Comparison of ENCODE assay signal across 8 cellular contexts in genomic region chr7:99615989-99616358, GRCh38. TPM values are rescaled to one million over a fixed set of nuclear protein-coding genes. Genes with fewer than 3 reads are reported as not detected.
DNase-seq lines count a peak whose midpoint lies in the region; ATAC-seq and TF ChIP-seq lines count a peak whose summit lies in the region.

No MANE protein-coding gene starts in this region.

- intact Hi-C loops in lower lobe of right lung (cut with DNase I), result no loop called here

- H3K4me1 Mint-ChIP-seq in activated T-cell treated with anti-CD3 and anti-CD28 coated beads, Interleukin-2, amount 50 U/mL, for 4 hours (ENCODE audit: low read depth), result peaks cover 40% of the 10 kb centered on the region
- H3K4me1 Mint-ChIP-seq in activated naive CD8-positive, alpha-beta T cell treated with anti-CD3 and anti-CD28 coated beads, Interleukin-2, amount 50 U/mL, for 24 hours, result peaks cover 48% of the 10 kb centered on the region

- no peak for TF ChIP-seq POLR2A in tibial nerve (IDR thresholded peaks at IDR 0.05)

- H3K36me3 Mint-ChIP-seq in activated T-cell treated with anti-CD3 and anti-CD28 coated beads, Interleukin-2, amount 50 U/mL, for 4 hours (ENCODE audit: insufficient read depth), result peaks cover 9% of the 10 kb centered on the region
- H3K36me3 Mint-ChIP-seq in activated naive CD8-positive, alpha-beta T cell treated with anti-CD3 and anti-CD28 coated beads, Interleukin-2, amount 50 U/mL, for 24 hours (ENCODE audit: low read depth), result peaks cover 26% of the 10 kb centered on the region

- H3K27ac ChIP-seq in lower lobe of right lung (peak overlapping the region; percentile 88), tibial nerve (peak overlapping the region in 3 of 4 donors; percentile 83 to 85 (median 84))

- H3K4me3 Mint-ChIP-seq in activated T-cell treated with anti-CD3 and anti-CD28 coated beads, Interleukin-2, amount 50 U/mL, for 4 hours, result peak overlapping the region; percentile 95
- peak overlapping the region; percentile 92 for H3K4me3 Mint-ChIP-seq in activated naive CD8-positive, alpha-beta T cell treated with anti-CD3 and anti-CD28 coated beads, Interleukin-2, amount 50 U/mL, for 24 hours

- no peaks in the 10 kb centered on the region for H3K27me3 Mint-ChIP-seq in activated T-cell treated with anti-CD3 and anti-CD28 coated beads, Interleukin-2, amount 50 U/mL, for 4 hours (ENCODE audit: low read depth)
- no peaks in the 10 kb centered on the region for H3K27me3 Mint-ChIP-seq in activated naive CD8-positive, alpha-beta T cell treated with anti-CD3 and anti-CD28 coated beads, Interleukin-2, amount 50 U/mL, for 24 hours

- peaks cover 14% of the 10 kb centered on the region for H3K4me1 ChIP-seq in lower lobe of right lung
- peaks cover 0 to 24% (median 9%) of the 10 kb centered on the region in 4 donors for H3K4me1 ChIP-seq in tibial nerve

- peaks cover 27% of the 10 kb centered on the region for H3K36me3 ChIP-seq in lower lobe of right lung
- peaks cover 0 to 36% (median 3%) of the 10 kb centered on the region in 3 donors for H3K36me3 ChIP-seq in tibial nerve

- 91 to 92% methylated on average over 5 of the region's 5 CpGs for WGBS in tibial nerve, 2 donors

- TF ChIP-seq EP300 in tibial nerve (IDR thresholded peaks at IDR 0.05), result no peak

- H3K27ac Mint-ChIP-seq in activated naive CD8-positive, alpha-beta T cell treated with anti-CD3 and anti-CD28 coated beads, Interleukin-2, amount 50 U/mL, for 24 hours, result peak overlapping the region; percentile 92

- no peak for DNase-seq in activated T-cell treated with anti-CD3 and anti-CD28 coated beads, Interleukin-2, amount 50 U/mL, for 4 hours
- DNase-seq in activated T-cell treated with anti-CD3 and anti-CD28 coated beads, Interleukin-2, amount 50 U/mL, for 1 hour, result no peak
- DNase-seq in activated naive CD8-positive, alpha-beta T cell treated with anti-CD3 and anti-CD28 coated beads, Interleukin-2, amount 50 U/mL, for 24 hours, result no peak
- DNase-seq in lower lobe of right lung (no peak), tibial nerve (ENCODE audit: low spot score in 2 of 2) (no peak), retina (no peak), germinal center (ENCODE audit: low spot score) (no peak), HK-2 (ENCODE audit: unreplicated experiment) (no peak)

- no peaks in the 10 kb centered on the region for H3K9me3 Mint-ChIP-seq in activated T-cell treated with anti-CD3 and anti-CD28 coated beads, Interleukin-2, amount 50 U/mL, for 4 hours
- no peaks in the 10 kb centered on the region for H3K9me3 Mint-ChIP-seq in activated naive CD8-positive, alpha-beta T cell treated with anti-CD3 and anti-CD28 coated beads, Interleukin-2, amount 50 U/mL, for 24 hours

- no peaks in the 10 kb centered on the region for H3K27me3 ChIP-seq in lower lobe of right lung (ENCODE audit: low read depth)
- no peaks in the 10 kb centered on the region for H3K27me3 ChIP-seq in tibial nerve

- H3K4me3 ChIP-seq in lower lobe of right lung (peak overlapping the region; percentile 98), tibial nerve (peak overlapping the region; percentile 68 to 97 (median 90))

- TF ChIP-seq CTCF in lower lobe of right lung (IDR thresholded peaks at IDR 0.05), result no peak
- no peak for TF ChIP-seq CTCF in tibial nerve (IDR thresholded peaks at IDR 0.05)

- H3K9me3 ChIP-seq in lower lobe of right lung, result no peaks in the 10 kb centered on the region
- H3K9me3 ChIP-seq in tibial nerve, result no peaks in the 10 kb centered on the region

- no peak for ATAC-seq in activated T-cell treated with anti-CD3 and anti-CD28 coated beads, Interleukin-2, amount 50 U/mL, for 4 hours
- ATAC-seq in activated naive CD8-positive, alpha-beta T cell treated with anti-CD3 and anti-CD28 coated beads, Interleukin-2, amount 50 U/mL, for 24 hours, result no peak
- no peak for ATAC-seq in lower lobe of right lung

RNA-seq across cellular contexts. Expression of gene ZSCAN25, which starts 0.8 kb away (rescaled TPM):
- total RNA-seq in activated T-cell treated with anti-CD3 and anti-CD28 coated beads, Interleukin-2, amount 50 U/mL, for 4 hours, result 10 to 100 TPM; 32.9 to 34.4 (median 34.1) TPM
- total RNA-seq in lower lobe of right lung, result 16.5 TPM
- total RNA-seq in tibial nerve, result 10 to 100 TPM; 23.2 to 34.1 (median 30.2) TPM

RNA-seq across cellular contexts. Expression of gene TMEM225B, which starts 17.9 kb away (rescaled TPM):
- under 1 TPM in 2 of 3 donors, not detected in 1; 0.38 to 0.71 TPM for total RNA-seq in activated T-cell treated with anti-CD3 and anti-CD28 coated beads, Interleukin-2, amount 50 U/mL, for 4 hours
- total RNA-seq in lower lobe of right lung (0.30 TPM), tibial nerve (1 to 10 TPM in 3 of 4 donors, not detected in 1; 1.2 to 1.8 (median 1.5) TPM)

RNA-seq across cellular contexts. Expression of gene ZNF655, which starts 57.5 kb away (rescaled TPM):
- 10 to 100 TPM; 52.5 to 61.6 (median 59.2) TPM for total RNA-seq in activated T-cell treated with anti-CD3 and anti-CD28 coated beads, Interleukin-2, amount 50 U/mL, for 4 hours
- total RNA-seq in lower lobe of right lung, result 71.6 TPM
- 100 to 1,000 TPM in 2 of 4 donors, 10 to 100 TPM in 2; 90.8 to 140 (median 104) TPM for total RNA-seq in tibial nerve
